ENCODE assay signal across 35 cellular contexts in the genomic region with DNA sequence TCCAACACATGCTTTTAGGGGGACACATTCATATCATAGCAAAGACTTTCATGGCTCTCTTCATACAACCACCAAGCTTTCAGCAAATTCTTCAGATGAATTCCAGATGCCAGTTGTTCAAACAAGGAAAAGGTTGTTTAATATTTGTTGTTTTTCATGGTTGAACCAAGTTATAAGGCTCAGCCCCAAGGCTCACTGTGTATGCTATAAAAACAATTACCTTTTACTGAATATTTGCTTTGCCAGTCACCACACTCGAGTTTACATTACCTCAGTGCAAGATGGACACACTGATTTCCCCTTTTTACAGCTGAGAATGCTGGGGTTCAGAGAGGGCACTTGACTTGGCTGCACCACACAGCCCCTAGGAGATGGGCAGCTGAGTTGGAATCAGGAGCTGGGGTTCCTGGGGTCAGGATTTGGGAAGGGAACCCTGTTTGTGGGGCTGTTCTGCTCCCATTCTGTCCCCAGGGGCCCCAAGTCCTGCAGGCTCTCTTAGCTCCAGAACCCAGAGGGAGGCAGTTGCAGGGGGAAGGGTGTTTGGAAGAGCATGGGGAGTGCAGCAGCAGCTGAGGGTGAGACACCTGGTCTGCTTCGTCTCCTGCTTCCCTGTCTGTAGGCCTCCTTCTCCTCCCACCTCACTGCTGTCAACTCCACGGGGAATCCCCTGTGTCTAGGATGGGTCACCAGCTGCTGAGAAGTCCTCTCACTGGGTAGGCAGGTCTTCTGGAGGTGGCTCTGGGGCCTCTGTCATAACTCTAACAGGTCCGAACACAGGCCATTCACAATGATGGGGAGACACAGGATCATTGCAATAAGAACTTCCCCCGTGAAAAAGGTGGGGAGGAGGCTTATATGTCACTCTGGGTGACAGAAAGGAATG. TPM values are rescaled to one million over a fixed set of nuclear protein-coding genes. Genes with fewer than 3 reads are reported as not detected.
A peak's percentile ranks its signal among the peaks of the same experiment; 100 is the strongest.
DNase-seq lines count a peak whose midpoint lies in the region; ATAC-seq, FAIRE-seq and TF ChIP-seq lines count a peak whose summit lies in the region.
"Had no signal": no experiment of that assay in that cellular context is flagged by ENCODE, and none has a peak within 500 bp of the region (broad histone marks: within the 10 kb centered on the region; RNA-seq: fewer than 3 reads in every experiment).

No MANE protein-coding gene starts in this region.

- H3K4me3 ChIP-seq in mucosa of rectum (ENCODE audit: low read length in 2 of 2): peak overlapping the region; percentile 14 to 34
- H3K4me3 ChIP-seq in CD4-positive, alpha-beta memory T cell (ENCODE audit: low read length in 2 of 2): no peak overlapping the region
- H3K4me3 ChIP-seq: adrenal gland, BLaER1, esophagus muscularis mucosa, GM23338 had no signal

- no peak for FAIRE-seq in H54 (lab: Jason Lieb, UNC)
- FAIRE-seq: G401.6, keratinocyte had no signal

- H3K4me3 Mint-ChIP-seq in activated naive CD8-positive, alpha-beta T cell treated with anti-CD3 and anti-CD28 coated beads, Interleukin-2, amount 50 U/mL, for 24 hours: no peak overlapping the region
- peak overlapping the region in 4 of 8 donors; percentile 20 to 72 (median 44) for H3K4me3 Mint-ChIP-seq in CD4-positive, alpha-beta memory T cell
- H3K4me3 Mint-ChIP-seq: activated T-cell treated with anti-CD3 and anti-CD28 coated beads, Interleukin-2, amount 50 U/mL, for 4 hours; central memory CD8-positive, alpha-beta T cell; dendritic cell treated with granulocyte-macrophage colony-stimulating factor and Interleukin-4, amounts not matched to agents 40 ng/mL and 50 ng/mL, for 4 days; GM23338; naive B cell; T-helper 2 cell treated with Interferon-gamma antibody and Interleukin-4, amounts not matched to agents 5 μg/mL and 100 μg/mL, for 36 hours had no signal

- H3K27ac ChIP-seq in mucosa of rectum (ENCODE audit: low read depth in 2 of 2, low read length in 2 of 2): peak overlapping the region; percentile 79 to 83
- no peak overlapping the region for H3K27ac ChIP-seq in CD4-positive, alpha-beta memory T cell (ENCODE audit: low read depth, low read length)
- H3K27ac ChIP-seq: adrenal gland, BLaER1, esophagus muscularis mucosa, KMS-11 had no signal

- no peaks in the 10 kb centered on the region for H3K9me3 ChIP-seq in mucosa of rectum (ENCODE audit: control insufficient read depth in 2 of 2, low read length in 2 of 2)
- H3K9me3 ChIP-seq in CD4-positive, alpha-beta memory T cell (ENCODE audit: control insufficient read depth in 1 of 2, low read length in 2 of 2): no peaks in the 10 kb centered on the region
- H3K9me3 ChIP-seq: adrenal gland, BLaER1 had no signal

- peaks cover 2% of the 10 kb centered on the region for H3K4me1 Mint-ChIP-seq in activated naive CD8-positive, alpha-beta T cell treated with anti-CD3 and anti-CD28 coated beads, Interleukin-2, amount 50 U/mL, for 24 hours
- H3K4me1 Mint-ChIP-seq in CD4-positive, alpha-beta memory T cell: peaks cover 1 to 18% (median 12%) of the 10 kb centered on the region in 4 donors
- H3K4me1 Mint-ChIP-seq: central memory CD8-positive, alpha-beta T cell; GM23338; naive B cell had no signal

- peak; percentile 57 for ATAC-seq in activated naive CD8-positive, alpha-beta T cell treated with anti-CD3 and anti-CD28 coated beads, Interleukin-2, amount 50 U/mL, for 24 hours
- ATAC-seq in activated naive CD4-positive, alpha-beta T cell treated with anti-CD3 and anti-CD28 coated beads, Interleukin-2, amount 50 U/mL, for 72 hours: no peak
- ATAC-seq: GM23338, sciatic nerve had no signal

- no peaks in the 10 kb centered on the region for H3K36me3 Mint-ChIP-seq in activated naive CD8-positive, alpha-beta T cell treated with anti-CD3 and anti-CD28 coated beads, Interleukin-2, amount 50 U/mL, for 24 hours (ENCODE audit: low read depth)
- H3K36me3 Mint-ChIP-seq in CD4-positive, alpha-beta memory T cell: no peaks in the 10 kb centered on the region
- H3K36me3 Mint-ChIP-seq in activated naive CD4-positive, alpha-beta T cell treated with anti-CD3 and anti-CD28 coated beads, Interleukin-2, amount 50 U/mL, for 72 hours: no peaks in the 10 kb centered on the region
- H3K36me3 Mint-ChIP-seq: naive B cell had no signal

- H3K9me3 Mint-ChIP-seq in activated naive CD8-positive, alpha-beta T cell treated with anti-CD3 and anti-CD28 coated beads, Interleukin-2, amount 50 U/mL, for 24 hours: no peaks in the 10 kb centered on the region
- H3K9me3 Mint-ChIP-seq in CD4-positive, alpha-beta memory T cell: peaks cover 0 to 3% (median 0%) of the 10 kb centered on the region in 8 donors
- no peaks in the 10 kb centered on the region for H3K9me3 Mint-ChIP-seq in activated naive CD4-positive, alpha-beta T cell treated with anti-CD3 and anti-CD28 coated beads, Interleukin-2, amount 50 U/mL, for 72 hours
- H3K9me3 Mint-ChIP-seq: activated T-cell treated with anti-CD3 and anti-CD28 coated beads, Interleukin-2, amount 50 U/mL, for 4 hours; central memory CD8-positive, alpha-beta T cell; dendritic cell treated with granulocyte-macrophage colony-stimulating factor and Interleukin-4, amounts not matched to agents 40 ng/mL and 50 ng/mL, for 4 days; T-helper 2 cell treated with Interferon-gamma antibody and Interleukin-4, amounts not matched to agents 5 μg/mL and 100 μg/mL, for 36 hours had no signal

- H3K27me3 Mint-ChIP-seq in activated naive CD8-positive, alpha-beta T cell treated with anti-CD3 and anti-CD28 coated beads, Interleukin-2, amount 50 U/mL, for 24 hours: peaks cover 3% of the 10 kb centered on the region
- H3K27me3 Mint-ChIP-seq in CD4-positive, alpha-beta memory T cell: peaks cover 3% of the 10 kb centered on the region in 2 donors

- peaks cover 22 to 38% of the 10 kb centered on the region in 2 donors for H3K4me1 ChIP-seq in mucosa of rectum (ENCODE audit: control insufficient read depth in 2 of 2, insufficient read depth in 2 of 2, low read length in 2 of 2)
- H3K4me1 ChIP-seq in CD4-positive, alpha-beta memory T cell (ENCODE audit: insufficient read depth, low read length): peaks cover 7% of the 10 kb centered on the region
- H3K4me1 ChIP-seq: adrenal gland, BLaER1, esophagus muscularis mucosa had no signal

- H3K27ac Mint-ChIP-seq in activated naive CD8-positive, alpha-beta T cell treated with anti-CD3 and anti-CD28 coated beads, Interleukin-2, amount 50 U/mL, for 24 hours: no peak overlapping the region
- H3K27ac Mint-ChIP-seq in CD4-positive, alpha-beta memory T cell: peak overlapping the region in 2 of 7 donors; percentile 29 to 66
- no peak overlapping the region for H3K27ac Mint-ChIP-seq in activated naive CD4-positive, alpha-beta T cell treated with anti-CD3 and anti-CD28 coated beads, Interleukin-2, amount 50 U/mL, for 72 hours
- H3K27ac Mint-ChIP-seq: dendritic cell treated with granulocyte-macrophage colony-stimulating factor and Interleukin-4, amounts not matched to agents 40 ng/mL and 50 ng/mL, for 4 days; GM23338; naive B cell; T-helper 2 cell treated with Interferon-gamma antibody and Interleukin-4, amounts not matched to agents 5 μg/mL and 100 μg/mL, for 36 hours had no signal

- peak; percentile 44 for DNase-seq in COLO668 (lab: John Stamatoyannopoulos, UW; ENCODE audit: unreplicated experiment)
- peak; percentile 17 for DNase-seq in GM19240 (ENCODE audit: insufficient read length, low spot score)
- DNase-seq in activated naive CD8-positive, alpha-beta T cell treated with anti-CD3 and anti-CD28 coated beads, Interleukin-2, amount 50 U/mL, for 24 hours: no peak
- no peak for DNase-seq in CD4-positive, alpha-beta memory T cell
- no peak for DNase-seq in hypothalamus (lab: John Stamatoyannopoulos, UW)
- DNase-seq in H54 (ENCODE audit: insufficient read length, low spot score): no peak
- no peak for DNase-seq in activated naive CD4-positive, alpha-beta T cell treated with anti-CD3 and anti-CD28 coated beads, Interleukin-2, amount 50 U/mL, for 72 hours (ENCODE audit: low spot score in 2 of 2)
- DNase-seq: activated CD4-positive, alpha-beta T cell treated with anti-CD3 and anti-CD28 coated beads for 4 hours; activated gamma-delta T cell treated with Interleukin-2 at 50 U/mL for 16 hours; activated T-cell treated with anti-CD3 and anti-CD28 coated beads, Interleukin-2, amount 50 U/mL, for 4 hours; adrenal gland; Caco-2; DMS79; foreskin fibroblast; MM.1S; naive B cell; NCI-H1105 treated with DMSO at 0.1 percent for 48 hours; NCI-H187 treated with DMSO at 0.1 percent for 48 hours; NCI-H524 treated with DMSO at 0.1 percent for 48 hours; NK-92 treated with Interleukin-12 subunit alpha and Interleukin-12 subunit beta, amount 100 ng/mL, for 24 hours; Right ventricle myocardium superior; stimulated activated CD8-positive, alpha-beta memory T cell treated with anti-CD3 and anti-CD28 coated beads, Interleukin-4, amount 100 ng/mL, for 48 hours; trophoblast cell had no signal

- H3K9ac ChIP-seq in mucosa of rectum (ENCODE audit: low read depth in 1 of 2, low read length in 2 of 2): peak overlapping the region in 1 of 2 donors; percentile 56
- H3K9ac ChIP-seq: BLaER1, KMS-11 had no signal

- POLR2A ChIA-PET in CD4-positive, alpha-beta memory T cell (lab: Charles Lee; ENCODE audit: partially characterized antibody): no interaction called here

- TF ChIP-seq POLR2A in H54 (IDR thresholded peaks at IDR 0.05; ENCODE audit: low read depth, low read length): no peak

- CTCF ChIA-PET in CD4-positive, alpha-beta memory T cell (lab: Charles Lee; ENCODE audit: partially characterized antibody): no interaction called here

- intact Hi-C loops in CD4-positive, alpha-beta memory T cell (cut with micrococcal nuclease): no loop called here

- no peaks in the 10 kb centered on the region for H3K27me3 ChIP-seq in mucosa of rectum (ENCODE audit: control insufficient read depth in 2 of 2, insufficient read depth in 2 of 2, low read length in 2 of 2)
- no peaks in the 10 kb centered on the region for H3K27me3 ChIP-seq in CD4-positive, alpha-beta memory T cell (ENCODE audit: insufficient read depth, low read length)
- H3K27me3 ChIP-seq: adrenal gland, BLaER1 had no signal

- H3K36me3 ChIP-seq in mucosa of rectum (ENCODE audit: control insufficient read depth in 2 of 2, insufficient read depth in 2 of 2, low read length in 2 of 2): no peaks in the 10 kb centered on the region
- no peaks in the 10 kb centered on the region for H3K36me3 ChIP-seq in CD4-positive, alpha-beta memory T cell (ENCODE audit: insufficient read depth, low read length)
- H3K36me3 ChIP-seq: adrenal gland, BLaER1, esophagus muscularis mucosa had no signal

RNA-seq across cellular contexts. Expression of a gene that starts 12.8 kb away (rescaled TPM):
- total RNA-seq in CD4-positive, alpha-beta memory T cell: not detected
- polyA plus RNA-seq in CD4-positive, alpha-beta memory T cell: not detected
- total RNA-seq in activated naive CD4-positive, alpha-beta T cell treated with anti-CD3 and anti-CD28 coated beads, Interleukin-2, amount 50 U/mL, for 72 hours: not detected
- total RNA-seq: Right ventricle myocardium superior had no signal
- polyA plus RNA-seq: AG04450, keratinocyte had no signal

Comparison
In these comparisons a context has a peak if more than half of its experiments do, and no peak if none do; other contexts are left out.
1. DNase-seq: peak in COLO668 (single experiment) and GM19240 (single experiment); none in activated naive CD8-positive, alpha-beta T cell treated with anti-CD3 and anti-CD28 coated beads, Interleukin-2, amount 50 U/mL, for 24 hours (single experiment), CD4-positive, alpha-beta memory T cell (0 of 5), hypothalamus (0 of 51), H54 (single experiment) and activated naive CD4-positive, alpha-beta T cell treated with anti-CD3 and anti-CD28 coated beads, Interleukin-2, amount 50 U/mL, for 72 hours (0 of 2).
2. H3K4me3 ChIP-seq: peak in mucosa of rectum (2 of 2); none in CD4-positive, alpha-beta memory T cell (0 of 2).